In genomic region chr1:59333626-59334277, GRCh38 we compare ENCODE assay signal across 12 cellular contexts. TPM values are rescaled to one million over a fixed set of nuclear protein-coding genes. Genes with fewer than 3 reads are reported as not detected.
DNase-seq lines count a peak whose midpoint lies in the region; ATAC-seq and TF ChIP-seq lines count a peak whose summit lies in the region.
"Had no signal": no experiment of that assay in that cellular context is flagged by ENCODE, and none has a peak within 500 bp of the region (broad histone marks: within the 10 kb centered on the region; RNA-seq: fewer than 3 reads in every experiment).

No MANE protein-coding gene starts in this region.

- DNase-seq in activated T-cell treated with anti-CD3 and anti-CD28 coated beads, Interleukin-2, amount 50 U/mL, for 72 hours, result peak; percentile 20 to 28
- no peak for DNase-seq in activated T-cell treated with anti-CD3 and anti-CD28 coated beads for 4 hours
- DNase-seq in RWPE2 (ENCODE audit: low spot score), result no peak
- DNase-seq in dermis microvascular lymphatic vessel endothelial cell (ENCODE audit: low read depth in 2 of 2), result peak; percentile 21 to 48
- DNase-seq in psoas muscle, result no peak
- no peak for DNase-seq in NCI-H748 treated with DMSO at 0.1 percent for 48 hours (lab: John Stamatoyannopoulos, UW)
- DNase-seq in activated gamma-delta T cell treated with Interleukin-2 at 50 U/mL for 16 hours, result no peak
- DNase-seq: DMS79, NCI-H187 treated with DMSO at 0.1 percent for 48 hours had no signal

- no peak overlapping the region for H3K4me3 ChIP-seq in RWPE2 (ENCODE audit: severe bottlenecking)
- H3K4me3 ChIP-seq in psoas muscle, result no peak overlapping the region
- H3K4me3 ChIP-seq: ascending aorta, lung had no signal

- intact Hi-C loops in psoas muscle (cut with DNase I), result no loop called here

- H3K27ac ChIP-seq in RWPE2 (ENCODE audit: poor library complexity, severe bottlenecking) (peak overlapping the region; percentile 35), psoas muscle (no peak overlapping the region)
- H3K27ac ChIP-seq: ascending aorta had no signal

- peaks cover 28% of the 10 kb centered on the region for H3K4me1 Mint-ChIP-seq in activated T-cell treated with anti-CD3 and anti-CD28 coated beads, Interleukin-2, amount 50 U/mL, for 72 hours (ENCODE audit: low read depth)

- ATAC-seq in activated T-cell treated with anti-CD3 and anti-CD28 coated beads, Interleukin-2, amount 50 U/mL, for 72 hours (replicated peaks in 1 of 2), result peak; percentile 75 to 83
- no peak for ATAC-seq in RWPE2 (ENCODE audit: low read depth)
- peak in 3 of 4 donors; percentile 23 to 76 (median 54) for ATAC-seq in psoas muscle
- ATAC-seq in HG02852 (IDR thresholded peaks at IDR 0.05; ENCODE audit: unreplicated experiment), result no peak

- H3K36me3 ChIP-seq in RWPE2 (ENCODE audit: low read depth) (no peaks in the 10 kb centered on the region), psoas muscle (ENCODE audit: insufficient read depth in 1 of 2, low read depth in 1 of 2) (peaks cover 0 to 8% of the 10 kb centered on the region in 2 donors)
- H3K36me3 ChIP-seq: ascending aorta had no signal

- H3K9me3 Mint-ChIP-seq in activated T-cell treated with anti-CD3 and anti-CD28 coated beads, Interleukin-2, amount 50 U/mL, for 72 hours, result no peaks in the 10 kb centered on the region

- H3K4me1 ChIP-seq in RWPE2 (ENCODE audit: insufficient read depth, poor library complexity, severe bottlenecking) (peaks cover 19% of the 10 kb centered on the region), psoas muscle (peaks cover 2% of the 10 kb centered on the region)
- H3K4me1 ChIP-seq: ascending aorta had no signal

- TF ChIP-seq CTCF in RWPE2 (IDR thresholded peaks at IDR 0.05; ENCODE audit: poor library complexity, severe bottlenecking) (no peak), psoas muscle (IDR thresholded peaks at IDR 0.05) (no peak)

- H3K36me3 Mint-ChIP-seq in activated T-cell treated with anti-CD3 and anti-CD28 coated beads, Interleukin-2, amount 50 U/mL, for 72 hours (ENCODE audit: insufficient read depth in 2 of 2), result peaks cover 0 to 7% of the 10 kb centered on the region in 2 donors

- 90 to 92% (median 91%) methylated on average over 3 of the region's 3 CpGs for WGBS in psoas muscle, 3 donors

- no peaks in the 10 kb centered on the region for H3K27me3 Mint-ChIP-seq in activated T-cell treated with anti-CD3 and anti-CD28 coated beads, Interleukin-2, amount 50 U/mL, for 72 hours (ENCODE audit: low read depth)

- peak overlapping the region; percentile 61 for H3K27ac Mint-ChIP-seq in activated T-cell treated with anti-CD3 and anti-CD28 coated beads, Interleukin-2, amount 50 U/mL, for 72 hours

- peak overlapping the region; percentile 9 to 36 for H3K4me3 Mint-ChIP-seq in activated T-cell treated with anti-CD3 and anti-CD28 coated beads, Interleukin-2, amount 50 U/mL, for 72 hours

- H3K27me3 ChIP-seq in RWPE2 (ENCODE audit: insufficient read depth, poor library complexity, severe bottlenecking) (no peaks in the 10 kb centered on the region), psoas muscle (ENCODE audit: insufficient read depth in 3 of 3, low read length in 2 of 3) (no peaks in the 10 kb centered on the region)
- H3K27me3 ChIP-seq: ascending aorta had no signal

- no peaks in the 10 kb centered on the region for H3K9me3 ChIP-seq in RWPE2 (ENCODE audit: severe bottlenecking)
- H3K9me3 ChIP-seq in psoas muscle, result no peaks in the 10 kb centered on the region
- H3K9me3 ChIP-seq: ascending aorta had no signal

RNA-seq across cellular contexts. Expression of gene FGGY, which starts 36.9 kb away (rescaled TPM):
- total RNA-seq in activated T-cell treated with anti-CD3 and anti-CD28 coated beads, Interleukin-2, amount 50 U/mL, for 72 hours, result 10 to 100 TPM; 12.4 to 17.9 TPM
- total RNA-seq in dermis microvascular lymphatic vessel endothelial cell, result 8.5 and 11.1 TPM in 2 replicates
- total RNA-seq in psoas muscle, result 10 to 100 TPM; 46.5 to 72.2 (median 55.8) TPM
- 10 to 100 TPM; 11.9 to 26.4 (median 21.3) TPM for polyA plus RNA-seq in psoas muscle

Comparison
In these comparisons a context has a peak if more than half of its experiments do, and no peak if none do; other contexts are left out.
1. DNase-seq: peak in activated T-cell treated with anti-CD3 and anti-CD28 coated beads, Interleukin-2, amount 50 U/mL, for 72 hours (2 of 2) and dermis microvascular lymphatic vessel endothelial cell (2 of 2); none in activated T-cell treated with anti-CD3 and anti-CD28 coated beads for 4 hours (single experiment), RWPE2 (single experiment), psoas muscle (0 of 2), NCI-H748 treated with DMSO at 0.1 percent for 48 hours (single experiment) and activated gamma-delta T cell treated with Interleukin-2 at 50 U/mL for 16 hours (single experiment).
2. ATAC-seq: peak in activated T-cell treated with anti-CD3 and anti-CD28 coated beads, Interleukin-2, amount 50 U/mL, for 72 hours (2 of 2) and psoas muscle (3 of 4); none in RWPE2 (single experiment) and HG02852 (single experiment).